30 cellular contexts compared by ENCODE assay signal in genomic region chr9:71322311-71322710, GRCh38.
"Had no signal": no experiment of that assay in that cellular context is flagged by ENCODE, and none has a peak within 500 bp of the region (broad histone marks: within the 10 kb centered on the region; RNA-seq: fewer than 3 reads in every experiment).

No MANE protein-coding gene starts in this region.

- H3K9me3 Mint-ChIP-seq: dendritic cell treated with granulocyte-macrophage colony-stimulating factor and Interleukin-4, amounts not matched to agents 40 ng/mL and 50 ng/mL, for 4 days; effector memory CD8-positive, alpha-beta T cell; endodermal cell had no signal

- H3K4me1 Mint-ChIP-seq: endodermal cell had no signal

- H3K4me2 ChIP-seq: hepatocyte had no signal

- H2AFZ ChIP-seq: hepatocyte had no signal

- FAIRE-seq: colon, endometrium, endothelial cell of umbilical vein, frontal cortex had no signal

- ATAC-seq: effector memory CD8-positive, alpha-beta T cell; esophagus mucosa; foreskin keratinocyte; gastrocnemius medialis; gastroesophageal sphincter; heart left ventricle; heart right ventricle had no signal

- H3K79me2 ChIP-seq: hepatocyte had no signal

- H3K27me3 ChIP-seq: colonic mucosa, esophagus muscularis mucosa, esophagus squamous epithelium, foreskin keratinocyte, heart left ventricle, hepatocyte had no signal

- DNase-seq: colonic mucosa; cortex of kidney; dermis blood vessel endothelial cell; dorsolateral prefrontal cortex; effector CD4-positive, alpha-beta T cell; effector CD8-positive, alpha-beta T cell; effector memory CD4-positive, alpha-beta T cell; effector memory CD8-positive, alpha-beta T cell; endodermal cell; erythroblast; esophagus squamous epithelium; foreskin fibroblast; foreskin melanocyte; gastrocnemius medialis; glutamatergic neuron; head of caudate nucleus; heart left ventricle; heart right ventricle had no signal

- H3K27me3 Mint-ChIP-seq: dendritic cell treated with granulocyte-macrophage colony-stimulating factor and Interleukin-4, amounts not matched to agents 40 ng/mL and 50 ng/mL, for 4 days had no signal

- H3K4me3 ChIP-seq: colonic mucosa, coronary artery, dorsolateral prefrontal cortex, esophagus muscularis mucosa, esophagus squamous epithelium, gastrocnemius medialis, gastroesophageal sphincter, heart left ventricle, heart right ventricle, hepatocyte had no signal

- H3K27ac Mint-ChIP-seq: dendritic cell treated with granulocyte-macrophage colony-stimulating factor and Interleukin-4, amounts not matched to agents 40 ng/mL and 50 ng/mL, for 4 days; effector memory CD8-positive, alpha-beta T cell; endodermal cell had no signal

- H3K27ac ChIP-seq: colonic mucosa, coronary artery, dorsolateral prefrontal cortex, epithelial cell of prostate, esophagus muscularis mucosa, esophagus squamous epithelium, foreskin keratinocyte, gastrocnemius medialis, gastroesophageal sphincter, heart left ventricle, heart right ventricle, hepatocyte had no signal

- H3K4me3 Mint-ChIP-seq: dendritic cell treated with granulocyte-macrophage colony-stimulating factor and Interleukin-4, amounts not matched to agents 40 ng/mL and 50 ng/mL, for 4 days; effector memory CD8-positive, alpha-beta T cell; endodermal cell had no signal

- H3K4me1 ChIP-seq: colonic mucosa, esophagus muscularis mucosa, esophagus squamous epithelium, foreskin keratinocyte, gastrocnemius medialis, gastroesophageal sphincter, heart left ventricle, heart right ventricle had no signal

- H3K9me3 ChIP-seq: colonic mucosa, esophagus muscularis mucosa, esophagus squamous epithelium, gastrocnemius medialis, gastroesophageal sphincter, heart left ventricle, heart right ventricle had no signal

- H3K36me3 ChIP-seq: colonic mucosa, esophagus muscularis mucosa, esophagus squamous epithelium, gastrocnemius medialis, gastroesophageal sphincter, heart left ventricle, heart right ventricle had no signal
